11 cellular contexts compared by ENCODE assay signal in genomic region chr5:150137168-150137957, GRCh38. TPM values are rescaled to one million over a fixed set of nuclear protein-coding genes. Genes with fewer than 3 reads are reported as not detected.
A peak's percentile ranks its signal among the peaks of the same experiment; 100 is the strongest.
DNase-seq lines count a peak whose midpoint lies in the region; ATAC-seq and TF ChIP-seq lines count a peak whose summit lies in the region.
"Had no signal": no experiment of that assay in that cellular context is flagged by ENCODE, and none has a peak within 500 bp of the region (broad histone marks: within the 10 kb centered on the region; RNA-seq: fewer than 3 reads in every experiment).

No MANE protein-coding gene starts in this region.

- no peak for ATAC-seq in HG03095 (IDR thresholded peaks at IDR 0.05; ENCODE audit: unreplicated experiment)
- ATAC-seq in HG03565 (IDR thresholded peaks at IDR 0.05; ENCODE audit: unreplicated experiment): no peak

- peaks cover 20% of the 10 kb centered on the region for H3K27me3 ChIP-seq in HUES48 (ENCODE audit: control insufficient read depth, insufficient read depth, low read length)
- no peaks in the 10 kb centered on the region for H3K27me3 ChIP-seq in liver (ENCODE audit: control insufficient read depth in 4 of 4, insufficient read depth in 4 of 4, low read length in 3 of 4)

- H3K4me1 ChIP-seq in HUES48 (ENCODE audit: control insufficient read depth, insufficient read depth, low read length): peaks cover 31% of the 10 kb centered on the region
- H3K4me1 ChIP-seq in liver (ENCODE audit: control insufficient read depth in 4 of 4, insufficient read depth in 4 of 4, low read length in 3 of 4): peaks cover 26 to 67% (median 50%) of the 10 kb centered on the region in 4 donors

- TF ChIP-seq RAD21 in liver (IDR thresholded peaks at IDR 0.05): peak; percentile 26 to 37

- H3K4me3 ChIP-seq in HUES48 (ENCODE audit: low read depth, low read length) (no peak overlapping the region), coronary artery (peak overlapping the region; percentile 47), liver (ENCODE audit: low read depth in 1 of 3, low read length in 3 of 3) (no peak overlapping the region)

- H3K27ac ChIP-seq in HUES48 (ENCODE audit: low read depth, low read length) (peak overlapping the region; percentile 60), coronary artery (peak overlapping the region; percentile 96 to 98), liver (ENCODE audit: low read depth in 1 of 2, low read length in 2 of 2) (peak overlapping the region; percentile 87 to 94), temporal lobe (ENCODE audit: low read depth, low read length) (peak overlapping the region; percentile 28)

- DNase-seq in coronary artery (ENCODE audit: low spot score) (no peak), NCI-H510A treated with DMSO at 0.1 percent for 48 hours (lab: John Stamatoyannopoulos, UW) (no peak), GM10266 (ENCODE audit: extremely low spot score) (no peak)
- DNase-seq: GDM1, NCI-H1436 had no signal

- H3K36me3 ChIP-seq in HUES48 (ENCODE audit: control insufficient read depth, insufficient read depth, low read length): no peaks in the 10 kb centered on the region
- H3K36me3 ChIP-seq in liver (ENCODE audit: control insufficient read depth in 4 of 4, insufficient read depth in 3 of 4, low read depth in 1 of 4, low read length in 3 of 4): no peaks in the 10 kb centered on the region

- 19% methylated on average over 12 of the region's 12 CpGs for WGBS in liver

- no peaks in the 10 kb centered on the region for H3K9me3 ChIP-seq in HUES48 (ENCODE audit: control insufficient read depth, insufficient read depth, low read length)
- no peaks in the 10 kb centered on the region for H3K9me3 ChIP-seq in liver (ENCODE audit: control insufficient read depth in 4 of 4, low read length in 3 of 4)

- H3K9ac ChIP-seq in HUES48 (ENCODE audit: low read depth, low read length) (no peak overlapping the region), liver (ENCODE audit: low read depth in 1 of 2, low read length in 2 of 2) (peak overlapping the region in 1 of 2 donors; percentile 58)

- no peak for TF ChIP-seq CTCF in coronary artery (IDR thresholded peaks at IDR 0.05)
- TF ChIP-seq CTCF in liver (IDR thresholded peaks at IDR 0.05; ENCODE audit: low read depth, low read length, missing input control): no peak
- TF ChIP-seq CTCF in GM10266 (IDR thresholded peaks at IDR 0.05; ENCODE audit: control insufficient read depth, insufficient read depth, low read depth, missing control alignments): no peak

TF ChIP-seq in liver, 16 proteins besides CTCF, POLR2A, EP300 and RAD21:
- peak; percentile 60 for TF ChIP-seq ATF3 (IDR thresholded peaks at IDR 0.05)
- TF ChIP-seq HNF4A (conservative IDR thresholded peaks at IDR 0.05): peak; percentile 60 to 81
- peak; percentile 79 for TF ChIP-seq REST (IDR thresholded peaks at IDR 0.05)
- TF ChIP-seq NR2F2 (IDR thresholded peaks at IDR 0.05): peak; percentile 53
- TF ChIP-seq GABPA (IDR thresholded peaks at IDR 0.05 in 1 of 2, conservative IDR thresholded peaks at IDR 0.05 in 1 of 2): peak in 1 of 2 donors; percentile 65
- peak; percentile 23 for TF ChIP-seq FOXA2 (IDR thresholded peaks at IDR 0.05)
- peak; percentile 78 for TF ChIP-seq MAX (IDR thresholded peaks at IDR 0.05)
- peak; percentile 81 for TF ChIP-seq YY1 (IDR thresholded peaks at IDR 0.05)
- peak; percentile 57 to 83 for TF ChIP-seq RXRA (IDR thresholded peaks at IDR 0.05)
- no peak for TF ChIP-seq EGR1 (IDR thresholded peaks at IDR 0.05; ENCODE audit: low read depth in 2 of 2)
- TF ChIP-seq ZBTB33 (IDR thresholded peaks at IDR 0.05): no peak
- peak; percentile 21 to 29 for TF ChIP-seq JUND (IDR thresholded peaks at IDR 0.05)
- no peak for TF ChIP-seq FOXA1 (IDR thresholded peaks at IDR 0.05)
- peak; percentile 73 for TF ChIP-seq SP1 (IDR thresholded peaks at IDR 0.05)

RNA-seq across cellular contexts. Expression of gene PDGFRB, which starts 18.3 kb away (rescaled TPM):
- total RNA-seq in liver (10 to 100 TPM; 10.6 to 13.1 TPM), temporal lobe (19.4 TPM)
- polyA plus RNA-seq in liver: 1 to 10 TPM; 5.2 to 6.1 TPM

RNA-seq across cellular contexts. Expression of gene CDX1, which starts 29.2 kb away (rescaled TPM):
- total RNA-seq in liver: not detected
- not detected for polyA plus RNA-seq in liver
- not detected for total RNA-seq in temporal lobe
- total RNA-seq: myocyte had no signal

RNA-seq across cellular contexts. Expression of gene CSF1R, which starts 51.0 kb away (rescaled TPM):
- total RNA-seq in liver: 10 to 100 TPM; 26.4 to 46.2 TPM
- 10 to 100 TPM in 1 of 2 donors, 1 to 10 TPM in 1; 5.4 to 17.9 TPM for polyA plus RNA-seq in liver
- total RNA-seq in temporal lobe: 6.4 TPM
- total RNA-seq: myocyte had no signal

RNA-seq across cellular contexts. Expression of gene SLC6A7, which starts 52.5 kb away (rescaled TPM):
- total RNA-seq in liver (not detected), temporal lobe (1.5 TPM)
- polyA plus RNA-seq in liver: not detected
- total RNA-seq: myocyte had no signal

Comparison
In these comparisons a context has a peak if more than half of its experiments do, and no peak if none do; other contexts are left out.
1. H3K27ac ChIP-seq: peak in every context shown above with its lines; median percentile 97 in coronary artery; 90 in liver; 60 in HUES48; 28 in temporal lobe.